In the genomic region with DNA sequence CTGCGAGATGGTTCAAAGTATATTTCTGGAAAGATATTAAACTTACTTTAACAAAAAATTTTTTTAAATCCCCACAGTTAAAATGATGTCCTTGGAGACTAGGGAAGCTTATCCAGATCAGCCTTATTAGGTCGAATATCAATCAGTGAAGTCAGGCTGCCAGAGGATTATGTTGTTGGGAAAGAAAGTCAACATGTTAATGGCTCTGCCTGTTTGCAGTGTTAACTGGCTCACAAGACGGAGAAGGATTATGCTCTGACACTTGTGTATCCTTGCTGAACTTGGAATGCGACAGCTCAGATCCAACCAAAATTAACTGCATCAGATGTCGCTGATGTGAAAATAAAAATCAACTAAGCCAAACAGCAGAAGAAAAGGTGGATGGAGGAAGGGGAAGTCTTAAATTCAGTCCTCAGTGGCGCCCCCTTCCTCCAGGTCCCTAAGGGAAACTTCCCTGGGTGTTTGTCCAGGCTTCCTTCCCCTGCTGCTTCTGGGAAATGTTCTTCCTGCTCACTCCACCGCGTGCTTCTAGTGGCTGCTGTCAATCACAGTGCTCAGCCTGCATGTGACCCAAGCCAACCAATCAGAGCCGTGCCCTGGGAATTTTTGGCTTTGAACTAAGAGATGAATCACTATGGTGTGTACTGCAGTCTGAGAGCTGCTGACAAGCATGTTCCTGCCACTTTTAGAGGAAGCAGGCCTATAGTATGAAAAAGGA, we compare ENCODE assay signal across 13 cellular contexts.
A peak's percentile ranks its signal among the peaks of the same experiment; 100 is the strongest.
DNase-seq lines count a peak whose midpoint lies in the region; ATAC-seq and FAIRE-seq lines count a peak whose summit lies in the region.
"Had no signal": no experiment of that assay in that cellular context is flagged by ENCODE, and none has a peak within 500 bp of the region (broad histone marks: within the 10 kb centered on the region; RNA-seq: fewer than 3 reads in every experiment).

No MANE protein-coding gene starts in this region.

- H3K4me3 Mint-ChIP-seq in activated CD4-positive, alpha-beta T cell treated with anti-CD3 and anti-CD28 coated beads for 36 hours = no peak overlapping the region

- POLR2A ChIA-PET in activated CD4-positive, alpha-beta T cell treated with anti-CD3 and anti-CD28 coated beads for 36 hours (lab: Charles Lee) = no interaction called here

- no peak overlapping the region for H3K27ac Mint-ChIP-seq in activated CD4-positive, alpha-beta T cell treated with anti-CD3 and anti-CD28 coated beads for 36 hours

- H3K4me1 Mint-ChIP-seq in activated CD4-positive, alpha-beta T cell treated with anti-CD3 and anti-CD28 coated beads for 36 hours = no peaks in the 10 kb centered on the region

- H3K27me3 Mint-ChIP-seq in activated CD4-positive, alpha-beta T cell treated with anti-CD3 and anti-CD28 coated beads for 36 hours = peaks cover 5% of the 10 kb centered on the region

- ATAC-seq in activated CD4-positive, alpha-beta T cell treated with anti-CD3 and anti-CD28 coated beads for 36 hours = peak; percentile 57
- ATAC-seq in esophagus mucosa (peak; percentile 87), sciatic nerve (peak; percentile 70)
- ATAC-seq: upper lobe of right lung had no signal

- DNase-seq in activated CD4-positive, alpha-beta T cell treated with anti-CD3 and anti-CD28 coated beads for 36 hours = peak; percentile 37
- DNase-seq in activated CD4-positive, alpha-beta T cell treated with anti-CD3 and anti-CD28 coated beads for 4 hours = no peak
- DNase-seq in NCI-H69 (lab: John Stamatoyannopoulos, UW) (peak; percentile 24), sciatic nerve (ENCODE audit: low spot score) (no peak), frontal cortex (ENCODE audit: low spot score in 2 of 2) (no peak)
- no peak for DNase-seq in central memory CD4-positive, alpha-beta T cell
- no peak for DNase-seq in activated naive CD4-positive, alpha-beta T cell treated with Interleukin-2 at 50 U/mL for 16 hours
- DNase-seq: cerebellar nuclear complex, glutamatergic neuron, NCI-H1694, PC-9, upper lobe of right lung had no signal

- FAIRE-seq in frontal cortex (lab: Jason Lieb, UNC) = no peak

- intact Hi-C loops in activated CD4-positive, alpha-beta T cell treated with anti-CD3 and anti-CD28 coated beads for 36 hours (cut with DNase I, micrococcal nuclease) = no loop called here
- intact Hi-C loops in sciatic nerve (cut with DNase I) = no loop called here

- H3K36me3 Mint-ChIP-seq in activated CD4-positive, alpha-beta T cell treated with anti-CD3 and anti-CD28 coated beads for 36 hours (ENCODE audit: low read depth) = no peaks in the 10 kb centered on the region

- CTCF ChIA-PET in activated CD4-positive, alpha-beta T cell treated with anti-CD3 and anti-CD28 coated beads for 36 hours (lab: Charles Lee) = no interaction called here

- no peaks in the 10 kb centered on the region for H3K9me3 Mint-ChIP-seq in activated CD4-positive, alpha-beta T cell treated with anti-CD3 and anti-CD28 coated beads for 36 hours (ENCODE audit: low read depth)

Comparison
In these comparisons a context has a peak if more than half of its experiments do, and no peak if none do; other contexts are left out.
1. DNase-seq: peak in activated CD4-positive, alpha-beta T cell treated with anti-CD3 and anti-CD28 coated beads for 36 hours (single experiment) and NCI-H69 (single experiment); none in activated CD4-positive, alpha-beta T cell treated with anti-CD3 and anti-CD28 coated beads for 4 hours (0 of 2), sciatic nerve (single experiment), central memory CD4-positive, alpha-beta T cell (single experiment), frontal cortex (0 of 2) and activated naive CD4-positive, alpha-beta T cell treated with Interleukin-2 at 50 U/mL for 16 hours (single experiment).
2. Peak in every context shown above with its lines, with median percentiles within 50 percentile points of each other: ATAC-seq.